Comparison of ENCODE assay signal across 10 cellular contexts in genomic region chr10:57806675-57807074, GRCh38.
"Had no signal": no experiment of that assay in that cellular context is flagged by ENCODE, and none has a peak within 500 bp of the region (broad histone marks: within the 10 kb centered on the region; RNA-seq: fewer than 3 reads in every experiment).

No MANE protein-coding gene starts in this region.

- FAIRE-seq: H1, H54 had no signal

- ATAC-seq: GM23338, HCT116 had no signal

- H3K4me2 ChIP-seq: GM23338 had no signal

- DNase-seq: GM23248, GOT3, H7, H9, HCEC 1CT, HFFc6 had no signal

- H3K4me3 ChIP-seq: GM23248, GM23338 had no signal

- H3K27ac ChIP-seq: GM23248 had no signal
